Comparison of ENCODE assay signal across 9 cellular contexts in the genomic region with DNA sequence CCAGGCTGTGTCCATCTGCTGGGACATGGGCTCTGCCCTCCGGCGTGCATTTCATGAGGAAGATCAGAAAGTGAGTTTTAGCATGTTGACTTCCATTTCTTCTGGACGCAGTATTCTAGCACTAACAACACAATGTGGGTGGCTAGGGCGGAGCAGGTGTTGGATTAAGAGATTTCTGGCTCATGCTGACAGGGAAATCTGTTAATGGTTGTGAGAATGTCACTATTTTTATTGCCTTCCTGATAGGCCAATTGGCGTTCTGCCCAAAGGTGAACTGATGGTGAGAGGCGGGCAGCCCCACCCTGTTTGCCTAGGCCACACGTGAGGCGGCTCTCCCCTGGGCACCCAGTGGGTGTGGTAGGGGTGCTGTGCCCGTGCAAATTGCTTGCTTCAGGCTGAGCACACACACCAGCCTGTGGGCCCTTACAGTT. TPM values are rescaled to one million over a fixed set of nuclear protein-coding genes. Genes with fewer than 3 reads are reported as not detected.
DNase-seq lines count a peak whose midpoint lies in the region; ATAC-seq and TF ChIP-seq lines count a peak whose summit lies in the region.
"Had no signal": no experiment of that assay in that cellular context is flagged by ENCODE, and none has a peak within 500 bp of the region (broad histone marks: within the 10 kb centered on the region; RNA-seq: fewer than 3 reads in every experiment).

No MANE protein-coding gene starts in this region.

- no peaks in the 10 kb centered on the region for H3K27me3 Mint-ChIP-seq in T-helper 2 cell treated with Interferon-gamma antibody and Interleukin-4, amounts not matched to agents 5 μg/mL and 100 μg/mL, for 36 hours (ENCODE audit: low read depth)
- H3K27me3 Mint-ChIP-seq in activated naive CD8-positive, alpha-beta T cell treated with anti-CD3 and anti-CD28 coated beads, Interleukin-2, amount 10 ng/mL, durations not matched to agents 7 days and 5 days = no peaks in the 10 kb centered on the region
- no peaks in the 10 kb centered on the region for H3K27me3 Mint-ChIP-seq in progenitor cell of endocrine pancreas

- peaks cover 28% of the 10 kb centered on the region for H3K36me3 Mint-ChIP-seq in T-helper 2 cell treated with Interferon-gamma antibody and Interleukin-4, amounts not matched to agents 5 μg/mL and 100 μg/mL, for 36 hours (ENCODE audit: low read depth)
- peaks cover 18% of the 10 kb centered on the region for H3K36me3 Mint-ChIP-seq in activated naive CD8-positive, alpha-beta T cell treated with anti-CD3 and anti-CD28 coated beads, Interleukin-2, amount 10 ng/mL, durations not matched to agents 7 days and 5 days
- H3K36me3 Mint-ChIP-seq in progenitor cell of endocrine pancreas (ENCODE audit: insufficient read depth) = peaks cover 5% of the 10 kb centered on the region

- no peak for ATAC-seq in activated naive CD8-positive, alpha-beta T cell treated with anti-CD3 and anti-CD28 coated beads, Interleukin-2, amount 10 ng/mL, durations not matched to agents 7 days and 5 days (ENCODE audit: low read depth)
- no peak for ATAC-seq in HG03378 (IDR thresholded peaks at IDR 0.05; ENCODE audit: unreplicated experiment)

- H3K9me3 Mint-ChIP-seq in T-helper 2 cell treated with Interferon-gamma antibody and Interleukin-4, amounts not matched to agents 5 μg/mL and 100 μg/mL, for 36 hours = no peaks in the 10 kb centered on the region
- no peaks in the 10 kb centered on the region for H3K9me3 Mint-ChIP-seq in activated naive CD8-positive, alpha-beta T cell treated with anti-CD3 and anti-CD28 coated beads, Interleukin-2, amount 10 ng/mL, durations not matched to agents 7 days and 5 days
- H3K9me3 Mint-ChIP-seq in progenitor cell of endocrine pancreas (ENCODE audit: low read depth) = no peaks in the 10 kb centered on the region

- peaks cover 49% of the 10 kb centered on the region for H3K4me1 Mint-ChIP-seq in T-helper 2 cell treated with Interferon-gamma antibody and Interleukin-4, amounts not matched to agents 5 μg/mL and 100 μg/mL, for 36 hours (ENCODE audit: low read depth)
- peaks cover 48% of the 10 kb centered on the region for H3K4me1 Mint-ChIP-seq in activated naive CD8-positive, alpha-beta T cell treated with anti-CD3 and anti-CD28 coated beads, Interleukin-2, amount 10 ng/mL, durations not matched to agents 7 days and 5 days
- H3K4me1 Mint-ChIP-seq in progenitor cell of endocrine pancreas (ENCODE audit: low read depth) = peaks cover 15% of the 10 kb centered on the region

- no peak overlapping the region for H3K4me3 Mint-ChIP-seq in T-helper 2 cell treated with Interferon-gamma antibody and Interleukin-4, amounts not matched to agents 5 μg/mL and 100 μg/mL, for 36 hours
- no peak overlapping the region for H3K4me3 Mint-ChIP-seq in activated naive CD8-positive, alpha-beta T cell treated with anti-CD3 and anti-CD28 coated beads, Interleukin-2, amount 10 ng/mL, durations not matched to agents 7 days and 5 days
- H3K4me3 Mint-ChIP-seq in progenitor cell of endocrine pancreas (ENCODE audit: low read depth) = no peak overlapping the region

- POLR2A ChIA-PET in activated naive CD8-positive, alpha-beta T cell treated with anti-CD3 and anti-CD28 coated beads, Interleukin-2, amount 10 ng/mL, durations not matched to agents 7 days and 5 days (lab: Charles Lee) = no interaction called here

- DNase-seq in T-helper 2 cell treated with Interferon-gamma antibody and Interleukin-4, amounts not matched to agents 5 μg/mL and 100 μg/mL, for 36 hours (ENCODE audit: low spot score) = no peak
- DNase-seq in T-helper 2 cell (no peak), NCI-H2081 treated with DMSO at 0.1 percent for 48 hours (lab: John Stamatoyannopoulos, UW) (peak; percentile 91), progenitor cell of endocrine pancreas (ENCODE audit: low spot score, unreplicated experiment) (no peak), NCI-H446 (lab: John Stamatoyannopoulos, UW) (no peak), EL (no peak)
- no peak for DNase-seq in activated naive CD8-positive, alpha-beta T cell treated with anti-CD3 and anti-CD28 coated beads, Interleukin-2, amount 10 ng/mL, durations not matched to agents 7 days and 5 days
- DNase-seq: midbrain had no signal

- peak overlapping the region; percentile 32 for H3K27ac Mint-ChIP-seq in T-helper 2 cell treated with Interferon-gamma antibody and Interleukin-4, amounts not matched to agents 5 μg/mL and 100 μg/mL, for 36 hours
- H3K27ac Mint-ChIP-seq in activated naive CD8-positive, alpha-beta T cell treated with anti-CD3 and anti-CD28 coated beads, Interleukin-2, amount 10 ng/mL, durations not matched to agents 7 days and 5 days = peak overlapping the region; percentile 77
- H3K27ac Mint-ChIP-seq in progenitor cell of endocrine pancreas = peak overlapping the region; percentile 61

- TF ChIP-seq CTCF in progenitor cell of endocrine pancreas (IDR thresholded peaks at IDR 0.05; ENCODE audit: unreplicated experiment) = no peak

RNA-seq across cellular contexts. Expression of gene PGS1, which starts 30.8 kb away (rescaled TPM):
- 10 to 100 TPM; 70.2 to 73.2 TPM for total RNA-seq in activated naive CD8-positive, alpha-beta T cell treated with anti-CD3 and anti-CD28 coated beads, Interleukin-2, amount 10 ng/mL, durations not matched to agents 7 days and 5 days
- 66.1 and 67.1 TPM in 2 replicates for total RNA-seq in progenitor cell of endocrine pancreas

RNA-seq across cellular contexts. Expression of gene SOCS3, which starts 49.3 kb away (rescaled TPM):
- 1 to 10 TPM; 6.6 to 6.7 TPM for total RNA-seq in activated naive CD8-positive, alpha-beta T cell treated with anti-CD3 and anti-CD28 coated beads, Interleukin-2, amount 10 ng/mL, durations not matched to agents 7 days and 5 days
- 5.4 and 5.8 TPM in 2 replicates for total RNA-seq in progenitor cell of endocrine pancreas
